In the genomic region with DNA sequence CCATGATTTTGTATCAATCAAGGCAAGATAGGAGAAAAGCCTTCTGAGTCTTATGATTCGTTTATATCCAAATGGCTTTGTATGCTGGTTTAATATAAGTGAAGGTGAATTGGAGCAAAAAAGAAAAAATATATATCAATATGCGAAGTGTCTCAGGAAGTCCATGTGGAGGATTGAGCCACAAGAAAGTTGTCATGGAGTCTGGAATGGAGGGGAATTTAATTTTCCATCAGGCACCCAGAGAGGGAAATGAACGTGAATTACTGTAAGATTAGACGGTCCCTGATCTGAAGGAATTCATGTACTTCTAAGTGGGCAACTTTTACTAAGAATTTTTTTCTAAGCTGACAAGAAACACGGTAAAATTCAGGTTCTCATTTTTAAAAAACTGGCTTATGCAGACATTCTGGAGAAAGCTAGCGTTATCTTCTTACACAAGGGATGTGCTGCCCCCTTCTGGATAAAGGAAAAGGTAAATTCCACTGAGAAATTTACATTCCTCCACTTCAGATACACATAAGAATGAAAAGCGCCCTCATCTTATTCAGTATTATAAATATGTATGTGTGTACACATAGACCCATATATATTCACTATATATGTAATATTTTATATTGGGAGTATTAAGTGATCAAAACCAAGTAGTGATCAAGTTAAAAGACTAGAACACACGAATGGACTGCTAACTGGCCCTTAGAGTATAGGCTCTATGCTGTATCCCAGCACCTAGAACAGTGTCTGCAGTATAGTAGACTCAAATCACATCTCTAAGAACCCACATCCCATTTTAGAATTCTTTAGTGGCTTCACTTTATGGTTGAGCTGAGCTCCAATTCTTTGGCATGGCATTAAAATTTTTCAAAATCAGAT, we compare ENCODE assay signal across 7 cellular contexts.
A peak's percentile ranks its signal among the peaks of the same experiment; 100 is the strongest.
DNase-seq lines count a peak whose midpoint lies in the region; TF ChIP-seq lines count a peak whose summit lies in the region.

No MANE protein-coding gene starts in this region.

- in situ Hi-C loops in HAP-1 (cut with MboI; ENCODE audit: low sequenced_read_pairs): loop anchor here (25.0 kb wide), 2 partner anchors 256 to 331 kb away; no protein-coding TSS in a partner anchor

- H3K9me3 ChIP-seq in HAP-1 (no peaks in the 10 kb centered on the region), iPS DF 6.9 (ENCODE audit: control insufficient read depth, insufficient read depth, low read length) (no peaks in the 10 kb centered on the region), tibial artery (no peaks in the 10 kb centered on the region)

- no CpG with 5 or more reads among the region's 8 CpGs for WGBS in iPS DF 6.9 (ENCODE audit: insufficient coverage, insufficient read length)

- no peak overlapping the region for H3K4me3 ChIP-seq in HAP-1
- no peak overlapping the region for H3K4me3 ChIP-seq in iPS DF 6.9 (ENCODE audit: low read length)
- H3K4me3 ChIP-seq in tibial artery: no peak overlapping the region

- intact Hi-C loops in tibial artery (cut with DNase I; ENCODE audit: low total_unique reads): loop anchor here (5.0 kb wide), 1 partner anchor 341 kb away; no protein-coding TSS in a partner anchor

- H3K27me3 ChIP-seq in HAP-1 (ENCODE audit: low read depth): no peaks in the 10 kb centered on the region
- H3K27me3 ChIP-seq in iPS DF 6.9 (ENCODE audit: control insufficient read depth, insufficient read depth, low read length): no peaks in the 10 kb centered on the region
- H3K27me3 ChIP-seq in tibial artery: no peaks in the 10 kb centered on the region

- CTCF ChIA-PET in GM10248 (lab: Yijun Ruan, JAX): interaction anchor here (0.9 to 7.1 kb wide), 18 partner anchors 8 to 980 kb away, joined by 3 to 45 read pairs (median 5); no protein-coding TSS in a partner anchor

- peak; percentile 61 for TF ChIP-seq CTCF in GM10248 (IDR thresholded peaks at IDR 0.05; ENCODE audit: control extremely low read depth, extremely low read depth, low read depth, missing control alignments)
- TF ChIP-seq CTCF in VCaP (conservative IDR thresholded peaks at IDR 0.05): peak; percentile 77
- peak; percentile 66 to 70 for TF ChIP-seq CTCF in tibial artery (IDR thresholded peaks at IDR 0.05)

- peak; percentile 17 for DNase-seq in GM10248 (ENCODE audit: extremely low spot score)
- DNase-seq in HAP-1 (ENCODE audit: low spot score in 2 of 2): peak; percentile 31 to 76
- peak; percentile 12 for DNase-seq in NCI-H1105 (lab: John Stamatoyannopoulos, UW)
- peak; percentile 47 for DNase-seq in iPS DF 6.9 (ENCODE audit: low read depth, low spot score)
- no peak for DNase-seq in tibial artery
- no peak for DNase-seq in stimulated activated naive CD4-positive, alpha-beta T cell treated with Interleukin-2 at 50 U/mL for 16 hours (lab: John Stamatoyannopoulos, UW)

- H3K27ac ChIP-seq in VCaP: no peak overlapping the region
- H3K27ac ChIP-seq in iPS DF 6.9 (ENCODE audit: low read length): no peak overlapping the region
- no peak overlapping the region for H3K27ac ChIP-seq in tibial artery

- no peaks in the 10 kb centered on the region; the same call in 1 of the 2 replicates for H3K4me1 ChIP-seq in HAP-1
- H3K4me1 ChIP-seq in iPS DF 6.9 (ENCODE audit: control insufficient read depth, insufficient read depth, low read length): no peaks in the 10 kb centered on the region
- H3K4me1 ChIP-seq in tibial artery: peaks cover 0 to 12% (median 0%) of the 10 kb centered on the region in 4 donors

- POLR2A ChIA-PET in GM10248 (lab: Yijun Ruan, JAX): no interaction called here

- H3K36me3 ChIP-seq in HAP-1 (replicated peaks) (no peaks in the 10 kb centered on the region), iPS DF 6.9 (ENCODE audit: control insufficient read depth, insufficient read depth, low read length) (no peaks in the 10 kb centered on the region; the same call in 1 of the 2 replicates), tibial artery (no peaks in the 10 kb centered on the region)

Comparison
In these comparisons a context has a peak if more than half of its experiments do, and no peak if none do; other contexts are left out.
1. DNase-seq: peak in GM10248 (single experiment), HAP-1 (2 of 2), NCI-H1105 (single experiment) and iPS DF 6.9 (single experiment); none in tibial artery (0 of 2) and stimulated activated naive CD4-positive, alpha-beta T cell treated with Interleukin-2 at 50 U/mL for 16 hours (single experiment).
2. Peak in every context shown above with its lines, with median percentiles within 50 percentile points of each other: CTCF ChIP-seq.